Comparison of ENCODE assay signal across 22 cellular contexts in genomic region chr22:22974795-22975580, GRCh38.
"Had no signal": no experiment of that assay in that cellular context is flagged by ENCODE, and none has a peak within 500 bp of the region (broad histone marks: within the 10 kb centered on the region; RNA-seq: fewer than 3 reads in every experiment).

No MANE protein-coding gene starts in this region.

- H3K9me3 Mint-ChIP-seq: activated naive CD4-positive, alpha-beta T cell treated with anti-CD3 and anti-CD28 coated beads, Interleukin-2, amount 50 U/mL, for 24 hours; activated T-cell treated with anti-CD3 and anti-CD28 coated beads, Interleukin-2, amount 50 U/mL, for 4 hours had no signal

- H3K27ac ChIP-seq: adrenal gland, cardiac muscle cell, dorsolateral prefrontal cortex, lower lobe of right lung, prostate gland, transverse colon had no signal

- H3K4me3 ChIP-seq: adrenal gland, cardiac muscle cell, dorsolateral prefrontal cortex, lower lobe of right lung, prostate gland, smooth muscle cell, transverse colon had no signal

- H3K36me3 ChIP-seq: adrenal gland, cardiac muscle cell, lower lobe of right lung, prostate gland, transverse colon had no signal

- H3K4me3 Mint-ChIP-seq: activated CD8-positive, alpha-beta T cell treated with anti-CD3 and anti-CD28 coated beads for 36 hours; activated naive CD4-positive, alpha-beta T cell treated with anti-CD3 and anti-CD28 coated beads, Interleukin-2, amount 50 U/mL, for 24 hours; activated T-cell treated with anti-CD3 and anti-CD28 coated beads, Interleukin-2, amount 50 U/mL, for 4 hours; endodermal cell; mesothelial cell of epicardium; nephron progenitor cell; WTC11 had no signal

- H3K27ac Mint-ChIP-seq: activated CD8-positive, alpha-beta T cell treated with anti-CD3 and anti-CD28 coated beads for 36 hours; activated naive CD4-positive, alpha-beta T cell treated with anti-CD3 and anti-CD28 coated beads, Interleukin-2, amount 50 U/mL, for 24 hours; endodermal cell; mesothelial cell of epicardium; nephron progenitor cell; WTC11 had no signal

- H3K27me3 ChIP-seq: adrenal gland, cardiac muscle cell had no signal

- H3K4me2 ChIP-seq: smooth muscle cell had no signal

- H3K36me3 Mint-ChIP-seq: activated naive CD4-positive, alpha-beta T cell treated with anti-CD3 and anti-CD28 coated beads, Interleukin-2, amount 50 U/mL, for 24 hours; mesothelial cell of epicardium had no signal

- H3K4me1 Mint-ChIP-seq: activated naive CD4-positive, alpha-beta T cell treated with anti-CD3 and anti-CD28 coated beads, Interleukin-2, amount 50 U/mL, for 24 hours; endodermal cell; mesothelial cell of epicardium; nephron progenitor cell; WTC11 had no signal

- DNase-seq: activated CD4-positive, alpha-beta T cell treated with anti-CD3 and anti-CD28 coated beads for 48 hours; activated CD8-positive, alpha-beta T cell treated with anti-CD3 and anti-CD28 coated beads for 36 hours; activated effector memory CD4-positive, alpha-beta T cell treated with Interleukin-2 at 50 U/mL for 16 hours; activated T-cell treated with anti-CD3 and anti-CD28 coated beads, Interleukin-2, amount 50 U/mL, for 4 hours; adrenal gland; dorsolateral prefrontal cortex; endodermal cell; head of caudate nucleus; lower lobe of right lung; nephron progenitor cell; right cardiac atrium; stimulated activated CD4-positive, alpha-beta T cell treated with anti-CD3 and anti-CD28 coated beads, Interleukin-4, amount 100 ng/mL, for 4 hours; stimulated activated CD8-positive, alpha-beta memory T cell treated with anti-CD3 and anti-CD28 coated beads, Interleukin-4, amount 100 ng/mL, for 48 hours; stimulated activated naive CD4-positive, alpha-beta T cell treated with Interleukin-2 at 50 U/mL for 16 hours; substantia nigra; transverse colon had no signal

- H3K9me3 ChIP-seq: prostate gland had no signal
